In the genomic region with DNA sequence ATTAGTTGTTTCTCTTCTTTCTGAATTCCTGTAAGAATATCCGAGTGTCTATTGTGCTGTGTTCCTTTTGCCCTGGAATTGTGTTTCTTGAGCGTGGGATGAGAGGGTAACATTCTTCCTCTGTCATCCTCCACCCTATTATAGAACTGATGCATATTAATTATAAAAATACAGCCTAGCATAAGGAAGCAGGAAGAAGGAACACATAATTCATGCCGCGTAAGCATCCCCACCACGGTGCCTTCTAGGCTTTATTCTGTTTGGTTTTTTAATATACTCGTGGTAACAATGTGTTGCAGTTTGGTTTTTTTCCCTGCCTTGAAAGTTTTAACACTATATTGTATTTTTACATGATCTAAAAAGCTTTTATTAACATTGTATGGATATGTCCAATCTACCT, we compare ENCODE assay signal across 20 cellular contexts.
"Had no signal": no experiment of that assay in that cellular context is flagged by ENCODE, and none has a peak within 500 bp of the region (broad histone marks: within the 10 kb centered on the region; RNA-seq: fewer than 3 reads in every experiment).

No MANE protein-coding gene starts in this region.

- H3K4me3 Mint-ChIP-seq: activated CD4-positive, alpha-beta memory T cell treated with anti-CD3 and anti-CD28 coated beads, Interleukin-2, amount 10 ng/mL, durations not matched to agents 7 days and 5 days; activated naive CD8-positive, alpha-beta T cell treated with anti-CD3 and anti-CD28 coated beads for 36 hours; activated T-cell treated with anti-CD3 and anti-CD28 coated beads, Interleukin-2, amount 50 U/mL, for 72 hours; neural crest cell; stimulated activated naive CD8-positive, alpha-beta T cell treated with anti-CD3 and anti-CD28 coated beads, Interleukin-15, amount 100 ng/mL, for 72 hours; T-cell had no signal

- H3K36me3 ChIP-seq: colonic mucosa, sigmoid colon, upper lobe of left lung had no signal

- DNase-seq: activated CD4-positive, alpha-beta memory T cell treated with anti-CD3 and anti-CD28 coated beads, Interleukin-2, amount 10 ng/mL, durations not matched to agents 7 days and 5 days; activated CD4-positive, CD25-positive, alpha-beta regulatory T cell treated with anti-CD3 and anti-CD28 coated beads, Interleukin-2, amount 50 U/mL, for 72 hours; activated gamma-delta T cell; activated naive CD8-positive, alpha-beta T cell treated with anti-CD3 and anti-CD28 coated beads for 36 hours; activated T-cell treated with anti-CD3 and anti-CD28 coated beads, Interleukin-2, amount 50 U/mL, for 72 hours; amygdala; body of pancreas; caudate nucleus; colonic mucosa; kidney; left ventricle myocardium superior; mesenchymal stem cell; sigmoid colon; spleen; stimulated activated naive CD8-positive, alpha-beta T cell treated with anti-CD3 and anti-CD28 coated beads, Interleukin-15, amount 100 ng/mL, for 72 hours; T-cell; T1000; upper lobe of left lung had no signal

- H3K9me3 ChIP-seq: body of pancreas, colonic mucosa, sigmoid colon, spleen, upper lobe of left lung had no signal

- H3K27me3 ChIP-seq: body of pancreas, colonic mucosa, sigmoid colon, spleen, upper lobe of left lung had no signal

- ATAC-seq: activated T-cell treated with anti-CD3 and anti-CD28 coated beads, Interleukin-2, amount 50 U/mL, for 72 hours; body of pancreas; esophagus mucosa; left ventricle myocardium superior; stimulated activated naive CD8-positive, alpha-beta T cell treated with anti-CD3 and anti-CD28 coated beads, Interleukin-15, amount 100 ng/mL, for 72 hours; T-cell had no signal

- H3K4me1 ChIP-seq: colonic mucosa had no signal

- H3K27ac ChIP-seq: colonic mucosa, upper lobe of left lung had no signal

- H3K9me3 Mint-ChIP-seq: activated CD4-positive, alpha-beta memory T cell treated with anti-CD3 and anti-CD28 coated beads, Interleukin-2, amount 10 ng/mL, durations not matched to agents 7 days and 5 days; activated naive CD8-positive, alpha-beta T cell treated with anti-CD3 and anti-CD28 coated beads for 36 hours; activated T-cell treated with anti-CD3 and anti-CD28 coated beads, Interleukin-2, amount 50 U/mL, for 72 hours; neural crest cell; stimulated activated naive CD8-positive, alpha-beta T cell treated with anti-CD3 and anti-CD28 coated beads, Interleukin-15, amount 100 ng/mL, for 72 hours; T-cell had no signal

- H3K4me3 ChIP-seq: body of pancreas, colonic mucosa, sigmoid colon, spleen, upper lobe of left lung had no signal

- H3K27me3 Mint-ChIP-seq: activated CD4-positive, alpha-beta memory T cell treated with anti-CD3 and anti-CD28 coated beads, Interleukin-2, amount 10 ng/mL, durations not matched to agents 7 days and 5 days; activated naive CD8-positive, alpha-beta T cell treated with anti-CD3 and anti-CD28 coated beads for 36 hours; stimulated activated naive CD8-positive, alpha-beta T cell treated with anti-CD3 and anti-CD28 coated beads, Interleukin-15, amount 100 ng/mL, for 72 hours; T-cell had no signal

- H3K27ac Mint-ChIP-seq: activated CD4-positive, alpha-beta memory T cell treated with anti-CD3 and anti-CD28 coated beads, Interleukin-2, amount 10 ng/mL, durations not matched to agents 7 days and 5 days; activated naive CD8-positive, alpha-beta T cell treated with anti-CD3 and anti-CD28 coated beads for 36 hours; activated T-cell treated with anti-CD3 and anti-CD28 coated beads, Interleukin-2, amount 50 U/mL, for 72 hours; stimulated activated naive CD8-positive, alpha-beta T cell treated with anti-CD3 and anti-CD28 coated beads, Interleukin-15, amount 100 ng/mL, for 72 hours; T-cell had no signal
